Comparison of ENCODE assay signal across 1 cellular context in the genomic region with DNA sequence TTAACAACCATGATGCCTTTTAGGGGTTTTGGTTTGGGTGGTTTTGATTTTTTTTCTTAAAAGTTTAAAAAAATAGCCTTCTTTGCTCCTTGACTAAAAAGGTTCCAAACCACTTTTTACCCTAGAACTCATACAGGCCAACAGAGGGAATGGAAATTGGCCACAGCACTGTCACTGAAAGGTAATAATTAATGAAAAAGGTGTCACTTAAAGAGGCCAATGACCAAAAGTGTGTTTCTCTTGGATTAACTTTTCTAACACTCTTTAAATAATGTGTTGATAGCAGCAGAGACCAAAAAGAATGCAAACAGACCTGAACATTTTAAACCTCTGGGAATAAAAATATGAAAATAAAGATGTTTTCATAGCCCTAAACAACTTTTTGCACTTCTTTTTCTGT.
TF ChIP-seq lines count a peak whose summit lies in the region.

No MANE protein-coding gene starts in this region.

TF ChIP-seq in GM23338, 12 proteins besides CTCF, POLR2A, EP300 and RAD21:
- TF ChIP-seq, protein P1, sequence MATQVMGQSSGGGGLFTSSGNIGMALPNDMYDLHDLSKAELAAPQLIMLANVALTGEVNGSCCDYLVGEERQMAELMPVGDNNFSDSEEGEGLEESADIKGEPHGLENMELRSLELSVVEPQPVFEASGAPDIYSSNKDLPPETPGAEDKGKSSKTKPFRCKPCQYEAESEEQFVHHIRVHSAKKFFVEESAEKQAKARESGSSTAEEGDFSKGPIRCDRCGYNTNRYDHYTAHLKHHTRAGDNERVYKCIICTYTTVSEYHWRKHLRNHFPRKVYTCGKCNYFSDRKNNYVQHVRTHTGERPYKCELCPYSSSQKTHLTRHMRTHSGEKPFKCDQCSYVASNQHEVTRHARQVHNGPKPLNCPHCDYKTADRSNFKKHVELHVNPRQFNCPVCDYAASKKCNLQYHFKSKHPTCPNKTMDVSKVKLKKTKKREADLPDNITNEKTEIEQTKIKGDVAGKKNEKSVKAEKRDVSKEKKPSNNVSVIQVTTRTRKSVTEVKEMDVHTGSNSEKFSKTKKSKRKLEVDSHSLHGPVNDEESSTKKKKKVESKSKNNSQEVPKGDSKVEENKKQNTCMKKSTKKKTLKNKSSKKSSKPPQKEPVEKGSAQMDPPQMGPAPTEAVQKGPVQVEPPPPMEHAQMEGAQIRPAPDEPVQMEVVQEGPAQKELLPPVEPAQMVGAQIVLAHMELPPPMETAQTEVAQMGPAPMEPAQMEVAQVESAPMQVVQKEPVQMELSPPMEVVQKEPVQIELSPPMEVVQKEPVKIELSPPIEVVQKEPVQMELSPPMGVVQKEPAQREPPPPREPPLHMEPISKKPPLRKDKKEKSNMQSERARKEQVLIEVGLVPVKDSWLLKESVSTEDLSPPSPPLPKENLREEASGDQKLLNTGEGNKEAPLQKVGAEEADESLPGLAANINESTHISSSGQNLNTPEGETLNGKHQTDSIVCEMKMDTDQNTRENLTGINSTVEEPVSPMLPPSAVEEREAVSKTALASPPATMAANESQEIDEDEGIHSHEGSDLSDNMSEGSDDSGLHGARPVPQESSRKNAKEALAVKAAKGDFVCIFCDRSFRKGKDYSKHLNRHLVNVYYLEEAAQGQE (IDR thresholded peaks at IDR 0.05; ENCODE audit: unreplicated experiment): no peak
- TF ChIP-seq STAT1 (IDR thresholded peaks at IDR 0.05; ENCODE audit: unreplicated experiment): no peak
- TF ChIP-seq, protein P2, sequence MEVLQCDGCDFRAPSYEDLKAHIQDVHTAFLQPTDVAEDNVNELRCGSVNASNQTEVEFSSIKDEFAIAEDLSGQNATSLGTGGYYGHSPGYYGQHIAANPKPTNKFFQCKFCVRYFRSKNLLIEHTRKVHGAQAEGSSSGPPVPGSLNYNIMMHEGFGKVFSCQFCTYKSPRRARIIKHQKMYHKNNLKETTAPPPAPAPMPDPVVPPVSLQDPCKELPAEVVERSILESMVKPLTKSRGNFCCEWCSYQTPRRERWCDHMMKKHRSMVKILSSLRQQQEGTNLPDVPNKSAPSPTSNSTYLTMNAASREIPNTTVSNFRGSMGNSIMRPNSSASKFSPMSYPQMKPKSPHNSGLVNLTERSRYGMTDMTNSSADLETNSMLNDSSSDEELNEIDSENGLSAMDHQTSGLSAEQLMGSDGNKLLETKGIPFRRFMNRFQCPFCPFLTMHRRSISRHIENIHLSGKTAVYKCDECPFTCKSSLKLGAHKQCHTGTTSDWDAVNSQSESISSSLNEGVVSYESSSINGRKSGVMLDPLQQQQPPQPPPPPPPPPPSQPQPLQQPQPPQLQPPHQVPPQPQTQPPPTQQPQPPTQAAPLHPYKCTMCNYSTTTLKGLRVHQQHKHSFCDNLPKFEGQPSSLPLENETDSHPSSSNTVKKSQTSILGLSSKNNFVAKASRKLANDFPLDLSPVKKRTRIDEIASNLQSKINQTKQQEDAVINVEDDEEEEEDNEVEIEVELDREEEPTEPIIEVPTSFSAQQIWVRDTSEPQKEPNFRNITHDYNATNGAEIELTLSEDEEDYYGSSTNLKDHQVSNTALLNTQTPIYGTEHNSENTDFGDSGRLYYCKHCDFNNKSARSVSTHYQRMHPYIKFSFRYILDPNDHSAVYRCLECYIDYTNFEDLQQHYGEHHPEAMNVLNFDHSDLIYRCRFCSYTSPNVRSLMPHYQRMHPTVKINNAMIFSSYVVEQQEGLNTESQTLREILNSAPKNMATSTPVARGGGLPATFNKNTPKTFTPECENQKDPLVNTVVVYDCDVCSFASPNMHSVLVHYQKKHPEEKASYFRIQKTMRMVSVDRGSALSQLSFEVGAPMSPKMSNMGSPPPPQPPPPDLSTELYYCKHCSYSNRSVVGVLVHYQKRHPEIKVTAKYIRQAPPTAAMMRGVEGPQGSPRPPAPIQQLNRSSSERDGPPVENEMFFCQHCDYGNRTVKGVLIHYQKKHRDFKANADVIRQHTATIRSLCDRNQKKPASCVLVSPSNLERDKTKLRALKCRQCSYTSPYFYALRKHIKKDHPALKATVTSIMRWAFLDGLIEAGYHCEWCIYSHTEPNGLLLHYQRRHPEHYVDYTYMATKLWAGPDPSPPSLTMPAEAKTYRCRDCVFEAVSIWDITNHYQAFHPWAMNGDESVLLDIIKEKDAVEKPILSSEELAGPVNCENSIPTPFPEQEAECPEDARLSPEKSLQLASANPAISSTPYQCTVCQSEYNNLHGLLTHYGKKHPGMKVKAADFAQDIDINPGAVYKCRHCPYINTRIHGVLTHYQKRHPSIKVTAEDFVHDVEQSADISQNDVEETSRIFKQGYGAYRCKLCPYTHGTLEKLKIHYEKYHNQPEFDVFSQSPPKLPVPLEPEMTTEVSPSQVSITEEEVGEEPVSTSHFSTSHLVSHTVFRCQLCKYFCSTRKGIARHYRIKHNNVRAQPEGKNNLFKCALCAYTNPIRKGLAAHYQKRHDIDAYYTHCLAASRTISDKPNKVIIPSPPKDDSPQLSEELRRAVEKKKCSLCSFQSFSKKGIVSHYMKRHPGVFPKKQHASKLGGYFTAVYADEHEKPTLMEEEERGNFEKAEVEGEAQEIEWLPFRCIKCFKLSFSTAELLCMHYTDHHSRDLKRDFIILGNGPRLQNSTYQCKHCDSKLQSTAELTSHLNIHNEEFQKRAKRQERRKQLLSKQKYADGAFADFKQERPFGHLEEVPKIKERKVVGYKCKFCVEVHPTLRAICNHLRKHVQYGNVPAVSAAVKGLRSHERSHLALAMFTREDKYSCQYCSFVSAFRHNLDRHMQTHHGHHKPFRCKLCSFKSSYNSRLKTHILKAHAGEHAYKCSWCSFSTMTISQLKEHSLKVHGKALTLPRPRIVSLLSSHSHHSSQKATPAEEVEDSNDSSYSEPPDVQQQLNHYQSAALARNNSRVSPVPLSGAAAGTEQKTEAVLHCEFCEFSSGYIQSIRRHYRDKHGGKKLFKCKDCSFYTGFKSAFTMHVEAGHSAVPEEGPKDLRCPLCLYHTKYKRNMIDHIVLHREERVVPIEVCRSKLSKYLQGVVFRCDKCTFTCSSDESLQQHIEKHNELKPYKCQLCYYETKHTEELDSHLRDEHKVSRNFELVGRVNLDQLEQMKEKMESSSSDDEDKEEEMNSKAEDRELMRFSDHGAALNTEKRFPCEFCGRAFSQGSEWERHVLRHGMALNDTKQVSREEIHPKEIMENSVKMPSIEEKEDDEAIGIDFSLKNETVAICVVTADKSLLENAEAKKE (CRISPR knock-in tag; IDR thresholded peaks at IDR 0.05): no peak
- no peak for TF ChIP-seq EZH2 (IDR thresholded peaks at IDR 0.05; ENCODE audit: low read depth, unreplicated experiment)
- TF ChIP-seq, protein P3, sequence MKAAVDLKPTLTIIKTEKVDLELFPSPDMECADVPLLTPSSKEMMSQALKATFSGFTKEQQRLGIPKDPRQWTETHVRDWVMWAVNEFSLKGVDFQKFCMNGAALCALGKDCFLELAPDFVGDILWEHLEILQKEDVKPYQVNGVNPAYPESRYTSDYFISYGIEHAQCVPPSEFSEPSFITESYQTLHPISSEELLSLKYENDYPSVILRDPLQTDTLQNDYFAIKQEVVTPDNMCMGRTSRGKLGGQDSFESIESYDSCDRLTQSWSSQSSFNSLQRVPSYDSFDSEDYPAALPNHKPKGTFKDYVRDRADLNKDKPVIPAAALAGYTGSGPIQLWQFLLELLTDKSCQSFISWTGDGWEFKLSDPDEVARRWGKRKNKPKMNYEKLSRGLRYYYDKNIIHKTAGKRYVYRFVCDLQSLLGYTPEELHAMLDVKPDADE (IDR thresholded peaks at IDR 0.05): no peak
- no peak for TF ChIP-seq CREB1 (CRISPR knock-in tag; IDR thresholded peaks at IDR 0.05; ENCODE audit: low read depth)
